Comparison of ENCODE assay signal across 1 cellular context in genomic region chr6:139219271-139219729, GRCh38.
TF ChIP-seq lines count a peak whose summit lies in the region.

No MANE protein-coding gene starts in this region.

TF ChIP-seq in GM12878, 131 proteins besides CTCF, POLR2A, EP300 and RAD21 (continued from another document and continues in another):
- no peak for TF ChIP-seq STAT3 (IDR thresholded peaks at IDR 0.05; ENCODE audit: low read depth, low read length)
- TF ChIP-seq ZSCAN29 (IDR thresholded peaks at IDR 0.05), result no peak
- no peak for TF ChIP-seq ATF7 (IDR thresholded peaks at IDR 0.05; ENCODE audit: low read depth)
- TF ChIP-seq FOXK2 (IDR thresholded peaks at IDR 0.05), result no peak
- no peak for TF ChIP-seq ZBTB33 (IDR thresholded peaks at IDR 0.05)
- TF ChIP-seq IRF3 (IDR thresholded peaks at IDR 0.05), result no peak
- TF ChIP-seq E4F1 (IDR thresholded peaks at IDR 0.05; ENCODE audit: borderline replicate concordance, partially characterized antibody), result no peak
- no peak for TF ChIP-seq ATF3 (IDR thresholded peaks at IDR 0.05; ENCODE audit: borderline replicate concordance, extremely low read depth, low read depth, low read length)
- TF ChIP-seq PAX8 (IDR thresholded peaks at IDR 0.05), result no peak
- no peak for TF ChIP-seq EZH2 (IDR thresholded peaks at IDR 0.05; ENCODE audit: borderline replicate concordance, control insufficient read depth, low read depth, low read length)
- no peak for TF ChIP-seq ZBED1 (IDR thresholded peaks at IDR 0.05; ENCODE audit: borderline replicate concordance)
- TF ChIP-seq ELK1 (IDR thresholded peaks at IDR 0.05; ENCODE audit: low read depth, low read length), result peak; percentile 53; the same call in 1 of the 2 replicates
- TF ChIP-seq CBX3 (IDR thresholded peaks at IDR 0.05; ENCODE audit: borderline replicate concordance, low read depth), result no peak
- no peak for TF ChIP-seq PBX3 (IDR thresholded peaks at IDR 0.05; ENCODE audit: insufficient replicate concordance, low read depth, low read length)
- no peak for TF ChIP-seq JUNB (IDR thresholded peaks at IDR 0.05)
- no peak for TF ChIP-seq BCL11A (IDR thresholded peaks at IDR 0.05; ENCODE audit: low read depth, low read length)
- no peak for TF ChIP-seq CHD1 (IDR thresholded peaks at IDR 0.05; ENCODE audit: low read depth, low read length)
- TF ChIP-seq ZBTB40 (IDR thresholded peaks at IDR 0.05; ENCODE audit: borderline replicate concordance), result no peak
- no peak for TF ChIP-seq ZBTB4 (CRISPR knock-in tag; IDR thresholded peaks at IDR 0.05)
- no peak for TF ChIP-seq ZNF622 (IDR thresholded peaks at IDR 0.05)
- TF ChIP-seq NRF1 (conservative IDR thresholded peaks at IDR 0.05; ENCODE audit: low read depth, low read length), result no peak
- no peak for TF ChIP-seq MAX (IDR thresholded peaks at IDR 0.05; ENCODE audit: low read depth, low read length)
- no peak for TF ChIP-seq TARDBP (IDR thresholded peaks at IDR 0.05; ENCODE audit: borderline replicate concordance)
- TF ChIP-seq KAT2A (conservative IDR thresholded peaks at IDR 0.05; ENCODE audit: control insufficient read depth, low read depth, low read length), result no peak
- no peak for TF ChIP-seq BCL3 (IDR thresholded peaks at IDR 0.05; ENCODE audit: borderline replicate concordance, insufficient read depth, low read depth, low read length, poor library complexity, severe bottlenecking)
- TF ChIP-seq IRF5 (IDR thresholded peaks at IDR 0.05; ENCODE audit: borderline replicate concordance), result no peak
- peak; percentile 84 for TF ChIP-seq HDGF (IDR thresholded peaks at IDR 0.05)
- TF ChIP-seq HDAC6 (IDR thresholded peaks at IDR 0.05; ENCODE audit: unreplicated experiment), result no peak
- TF ChIP-seq NKRF (conservative IDR thresholded peaks at IDR 0.05), result no peak
- no peak for TF ChIP-seq RBBP5 (conservative IDR thresholded peaks at IDR 0.05)
- TF ChIP-seq FOS (IDR thresholded peaks at IDR 0.05; ENCODE audit: borderline replicate concordance, extremely low read depth, insufficient read length), result no peak
- TF ChIP-seq EED (IDR thresholded peaks at IDR 0.05; ENCODE audit: low read depth), result no peak
- TF ChIP-seq ETV6 (conservative IDR thresholded peaks at IDR 0.05 in 1 of 2, IDR thresholded peaks at IDR 0.05 in 1 of 2; ENCODE audit: borderline replicate concordance in 1 of 2, low read depth in 1 of 2), result no peak
- no peak for TF ChIP-seq NFYA (IDR thresholded peaks at IDR 0.05; ENCODE audit: borderline replicate concordance, low read depth, low read length)
- peak; percentile 40 for TF ChIP-seq IKZF1 (conservative IDR thresholded peaks at IDR 0.05)
- 0 out of 2 replicates have a peak, but pooled peaks have one; percentile 8 for TF ChIP-seq TAF1 (IDR thresholded peaks at IDR 0.05; ENCODE audit: borderline replicate concordance, low read depth, low read length)
- no peak for TF ChIP-seq HDAC2 (IDR thresholded peaks at IDR 0.05)
- no peak for TF ChIP-seq SRF (IDR thresholded peaks at IDR 0.05; ENCODE audit: low read depth in 2 of 2, low read length in 2 of 2)
